In genomic region chr4:70583952-70584834, GRCh38 we compare ENCODE assay signal across 15 cellular contexts. TPM values are rescaled to one million over a fixed set of nuclear protein-coding genes. Genes with fewer than 3 reads are reported as not detected.
DNase-seq lines count a peak whose midpoint lies in the region; ATAC-seq and TF ChIP-seq lines count a peak whose summit lies in the region.
"Had no signal": no experiment of that assay in that cellular context is flagged by ENCODE, and none has a peak within 500 bp of the region (broad histone marks: within the 10 kb centered on the region; RNA-seq: fewer than 3 reads in every experiment).

No MANE protein-coding gene starts in this region.

- no peaks in the 10 kb centered on the region for H3K27me3 Mint-ChIP-seq in H9 (ENCODE audit: low read depth)
- H3K27me3 Mint-ChIP-seq: memory B cell had no signal

- DNase-seq in NCI-H748 (lab: John Stamatoyannopoulos, UW; ENCODE audit: unreplicated experiment) (peak; percentile 48), NCI-H748 treated with DMSO at 0.1 percent for 48 hours (lab: John Stamatoyannopoulos, UW) (no peak), NCI-H510A (lab: John Stamatoyannopoulos, UW) (peak; percentile 40), epithelial cell of prostate (ENCODE audit: low read depth, low spot score) (peak; percentile 87), right cardiac atrium (no peak), lower leg skin (ENCODE audit: low spot score in 2 of 2) (no peak), H9 (no peak), hypothalamus (lab: John Stamatoyannopoulos, UW) (no peak)
- DNase-seq: adrenal gland; effector memory CD8-positive, alpha-beta T cell; glutamatergic neuron; NK-92 treated with Interleukin-12 subunit alpha and Interleukin-12 subunit beta, amount 100 ng/mL, for 24 hours had no signal

- no peak overlapping the region for H2AFZ ChIP-seq in H9 (ENCODE audit: low read length)

- no peaks in the 10 kb centered on the region for H3K79me1 ChIP-seq in H9 (ENCODE audit: insufficient read depth, low read depth, low read length, poor library complexity, severe bottlenecking)

- H3K4ac ChIP-seq in H9 (ENCODE audit: low read depth, low read length), result no peak overlapping the region

- H3K4me2 ChIP-seq in H9 (ENCODE audit: insufficient read depth, insufficient read length, low read length), result no peak overlapping the region

- no peaks in the 10 kb centered on the region for H3K79me2 ChIP-seq in H9 (ENCODE audit: insufficient read depth, low read length)

- H3K14ac ChIP-seq in H9 (ENCODE audit: insufficient read depth, low read length), result no peak overlapping the region

- H3K56ac ChIP-seq in H9 (ENCODE audit: insufficient read length, low read depth, low read length), result no peak overlapping the region

- no peak for ATAC-seq in right cardiac atrium
- ATAC-seq: effector memory CD8-positive, alpha-beta T cell; SK-N-SH treated with all-trans-retinoic acid at 6 μM for 48 hours had no signal

- no peak overlapping the region for H2BK12ac ChIP-seq in H9 (ENCODE audit: insufficient read length, low read depth, low read length)

- H3K23me2 ChIP-seq in H9 (ENCODE audit: insufficient read length, low read depth, low read length, poor library complexity, severe bottlenecking), result no peaks in the 10 kb centered on the region

- H3K27ac ChIP-seq in epithelial cell of prostate (peak overlapping the region; percentile 27), right cardiac atrium (ENCODE audit: low read length) (no peak overlapping the region), H9 (ENCODE audit: insufficient read length, low read depth, low read length) (no peak overlapping the region)
- H3K27ac ChIP-seq: adrenal gland, tibial nerve had no signal

- H3K23ac ChIP-seq in H9 (ENCODE audit: insufficient read length, low read depth, low read length), result no peak overlapping the region

- no peaks in the 10 kb centered on the region for H3K4me1 Mint-ChIP-seq in H9
- H3K4me1 Mint-ChIP-seq: memory B cell had no signal

- no peak overlapping the region for H2BK15ac ChIP-seq in H9 (ENCODE audit: low read depth, low read length)

- H3K9me3 ChIP-seq in right cardiac atrium (ENCODE audit: control insufficient read depth, low read length) (no peaks in the 10 kb centered on the region), H9 (ENCODE audit: control insufficient read depth, low read depth, low read length) (no peaks in the 10 kb centered on the region)
- H3K9me3 ChIP-seq: adrenal gland had no signal

- H2BK120ac ChIP-seq in H9 (ENCODE audit: low read depth, low read length, poor library complexity, severe bottlenecking), result no peak overlapping the region

- no peak overlapping the region for H3T11ph ChIP-seq in H9 (ENCODE audit: low read length)

- intact Hi-C loops in right cardiac atrium (cut with DNase I), result no loop called here
- intact Hi-C loops in lower leg skin (cut with DNase I; ENCODE audit: low total_unique reads), result no loop called here

- H3K9ac ChIP-seq in H9 (ENCODE audit: extremely low read depth, insufficient read length, low read length), result no peak overlapping the region

- no peaks in the 10 kb centered on the region for H4K20me1 ChIP-seq in H9 (ENCODE audit: control insufficient read depth, insufficient read depth, insufficient read length)

- H2AK5ac ChIP-seq in H9 (ENCODE audit: insufficient read length, low read length), result no peak overlapping the region

- H3K27me3 ChIP-seq in right cardiac atrium (ENCODE audit: control insufficient read depth, insufficient read depth) (no peaks in the 10 kb centered on the region), H9 (ENCODE audit: insufficient read depth, low read length) (no peaks in the 10 kb centered on the region)
- H3K27me3 ChIP-seq: adrenal gland, tibial nerve had no signal

- H4K8ac ChIP-seq in H9 (replicated peaks; ENCODE audit: insufficient read length, low read depth, low read length), result no peak overlapping the region

- WGBS in right cardiac atrium, result 74% methylated on average over 9 of the region's 9 CpGs
- whole genome bisulfite sequencing in lower leg skin, 2 donors, result 59 to 60% methylated on average over 9 of the region's 9 CpGs
- no CpG with 5 or more reads among the region's 9 CpGs for WGBS in H9 (ENCODE audit: extremely low coverage, insufficient read length, low lambda C conversion rate)

- TF ChIP-seq CTCF in lower leg skin (IDR thresholded peaks at IDR 0.05) (no peak), H9 (conservative IDR thresholded peaks at IDR 0.05) (no peak)

- H3K27ac Mint-ChIP-seq in H9, result no peak overlapping the region
- H3K27ac Mint-ChIP-seq: effector memory CD8-positive, alpha-beta T cell; memory B cell had no signal

- no peaks in the 10 kb centered on the region for H3K9me3 Mint-ChIP-seq in H9
- H3K9me3 Mint-ChIP-seq: effector memory CD8-positive, alpha-beta T cell; memory B cell had no signal

- H3K36me3 Mint-ChIP-seq in H9 (ENCODE audit: insufficient read depth in 1 of 3, low read depth in 3 of 3), result no peaks in the 10 kb centered on the region
- H3K36me3 Mint-ChIP-seq: memory B cell had no signal

- no peaks in the 10 kb centered on the region for H3K4me1 ChIP-seq in right cardiac atrium (ENCODE audit: control insufficient read depth, insufficient read depth, low read length)
- no peaks in the 10 kb centered on the region for H3K4me1 ChIP-seq in H9 (ENCODE audit: insufficient read depth, low read length)
- H3K4me1 ChIP-seq: adrenal gland, tibial nerve had no signal

- no peak overlapping the region for H3K4me3 Mint-ChIP-seq in H9
- H3K4me3 Mint-ChIP-seq: effector memory CD8-positive, alpha-beta T cell; memory B cell had no signal

- no peak overlapping the region for H4K5ac ChIP-seq in H9 (ENCODE audit: insufficient read length, low read depth, low read length)

- H4K91ac ChIP-seq in H9 (ENCODE audit: insufficient read length, low read depth, low read length), result no peak overlapping the region

- H2BK20ac ChIP-seq in H9 (ENCODE audit: low read depth, low read length, poor library complexity, severe bottlenecking), result no peak overlapping the region

- no peak overlapping the region for H3K18ac ChIP-seq in H9 (ENCODE audit: insufficient read length, low read depth, low read length)

- no peak overlapping the region for H3K4me3 ChIP-seq in right cardiac atrium (ENCODE audit: low read length)
- no peak overlapping the region for H3K4me3 ChIP-seq in lower leg skin (ENCODE audit: low read depth, poor library complexity, severe bottlenecking)
- H3K4me3 ChIP-seq: adrenal gland, tibial nerve had no signal

- no peak for TF ChIP-seq POLR2A in lower leg skin (IDR thresholded peaks at IDR 0.05)

- no peak overlapping the region for H2BK5ac ChIP-seq in H9 (ENCODE audit: insufficient read length, low read length)

RNA-seq across cellular contexts. Expression of gene AMBN, which starts 7.9 kb away (rescaled TPM):
- total RNA-seq in right cardiac atrium, result not detected
- polyA plus RNA-seq in right cardiac atrium, result not detected
- total RNA-seq in lower leg skin, result under 1 TPM in 1 of 4 donors, not detected in 3; 0.68 TPM
- total RNA-seq in H9 (2021), result not detected in 2 replicates
- total RNA-seq: adrenal gland, tibial nerve had no signal
- polyA plus RNA-seq: adrenal gland had no signal

RNA-seq across cellular contexts. Expression of gene ENAM, which starts 44.4 kb away (rescaled TPM):
- 10 to 100 TPM in 1 of 4 donors, 1 to 10 TPM in 3; 3.1 to 12.1 (median 4.6) TPM for total RNA-seq in right cardiac atrium
- polyA plus RNA-seq in right cardiac atrium, result 2.6 TPM
- under 1 TPM in 1 of 4 donors, not detected in 3; 0.06 TPM for total RNA-seq in lower leg skin
- total RNA-seq in H9 (2021), result not detected in 2 replicates
- total RNA-seq: adrenal gland, tibial nerve had no signal

Comparison
In these comparisons a context has a peak if more than half of its experiments do, and no peak if none do; other contexts are left out.
1. DNase-seq: peak in NCI-H748 (single experiment), NCI-H510A (single experiment) and epithelial cell of prostate (single experiment); none in NCI-H748 treated with DMSO at 0.1 percent for 48 hours (single experiment), right cardiac atrium (0 of 3), lower leg skin (0 of 2), H9 (single experiment) and hypothalamus (0 of 51).